1 cellular context compared by ENCODE assay signal in genomic region chr11:118247041-118247440, GRCh38.
TF ChIP-seq lines count a peak whose summit lies in the region.

No MANE protein-coding gene starts in this region.

TF ChIP-seq in endothelial cell of umbilical vein, 7 proteins besides CTCF, POLR2A, EP300 and RAD21 (continued from another document):
- TF ChIP-seq MAX (IDR thresholded peaks at IDR 0.05; ENCODE audit: insufficient read depth, insufficient read length), result no peak
- no peak for TF ChIP-seq FOS (IDR thresholded peaks at IDR 0.05; ENCODE audit: borderline replicate concordance, insufficient read depth, low read length)
- no peak for TF ChIP-seq MYC (IDR thresholded peaks at IDR 0.05; ENCODE audit: low read depth, low read length)
- TF ChIP-seq EZH2 (IDR thresholded peaks at IDR 0.05; ENCODE audit: borderline replicate concordance, low read depth, low read length, severe bottlenecking), result no peak
- no peak for TF ChIP-seq JUN (IDR thresholded peaks at IDR 0.05; ENCODE audit: borderline replicate concordance, insufficient read depth, insufficient read length, low read depth)
